In the genomic region with DNA sequence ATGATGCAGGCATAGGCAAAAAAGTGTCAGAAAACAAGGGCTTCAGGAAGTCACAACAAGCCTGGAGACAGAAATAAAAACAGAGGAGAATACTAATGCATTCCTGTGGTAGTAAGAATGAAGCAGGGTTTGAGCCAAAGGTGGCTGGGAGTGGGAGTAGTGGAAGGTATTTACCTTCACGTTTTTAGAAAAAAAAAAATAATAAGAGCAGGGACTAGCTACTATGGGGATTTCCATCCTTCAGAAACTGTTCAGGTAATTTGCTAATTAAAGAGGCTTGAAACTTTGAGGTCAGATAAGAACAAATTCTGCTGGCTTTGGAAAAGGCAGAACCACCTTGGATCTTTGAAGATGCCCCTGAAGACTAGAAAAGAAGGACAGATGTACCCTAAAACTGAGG, we compare ENCODE assay signal across 24 cellular contexts. TPM values are rescaled to one million over a fixed set of nuclear protein-coding genes. Genes with fewer than 3 reads are reported as not detected.
A peak's percentile ranks its signal among the peaks of the same experiment; 100 is the strongest.
DNase-seq lines count a peak whose midpoint lies in the region; ATAC-seq and TF ChIP-seq lines count a peak whose summit lies in the region.
"Had no signal": no experiment of that assay in that cellular context is flagged by ENCODE, and none has a peak within 500 bp of the region (broad histone marks: within the 10 kb centered on the region; RNA-seq: fewer than 3 reads in every experiment).

No MANE protein-coding gene starts in this region.

- no peaks in the 10 kb centered on the region for H3K9me3 Mint-ChIP-seq in activated T-helper 2 cell treated with anti-CD3 and anti-CD28 coated beads, Interferon-gamma antibody, Interleukin-2, Interleukin-4, amounts not matched to agents 10 μg/mL and 5 μg/mL and 100 μg/mL, durations not matched to agents 14 hours and 24 hours and 36 hours
- H3K9me3 Mint-ChIP-seq in mesothelial cell of epicardium = no peaks in the 10 kb centered on the region
- H3K9me3 Mint-ChIP-seq: activated naive CD4-positive, alpha-beta T cell treated with anti-CD3 and anti-CD28 coated beads, Interleukin-2, amount 50 U/mL, for 24 hours; activated T-cell treated with anti-CD3 and anti-CD28 coated beads, Interleukin-2, amount 50 U/mL, for 24 hours; brain; neural progenitor cell; WTC11 had no signal

- peak overlapping the region; percentile 69 for H3K27ac ChIP-seq in DOHH2 (ENCODE audit: low read depth, low read length)
- H3K27ac ChIP-seq in right atrium auricular region = no peak overlapping the region
- H3K27ac ChIP-seq: neural progenitor cell, upper lobe of right lung had no signal

- H3K4me1 ChIP-seq in DOHH2 (ENCODE audit: control insufficient read depth, low read length) (peaks cover 68% of the 10 kb centered on the region), Loucy (ENCODE audit: insufficient read depth, low read length, poor library complexity, severe bottlenecking) (peaks cover 42% of the 10 kb centered on the region), right atrium auricular region (no peaks in the 10 kb centered on the region)
- H3K4me1 ChIP-seq: upper lobe of right lung had no signal

- H3F3A ChIP-seq in DOHH2 (ENCODE audit: control insufficient read depth, insufficient read depth) (peaks cover 5% of the 10 kb centered on the region; the same call in 1 of the 2 replicates), Loucy (ENCODE audit: low read depth) (no peaks in the 10 kb centered on the region)

- H3K36me3 Mint-ChIP-seq in activated T-helper 2 cell treated with anti-CD3 and anti-CD28 coated beads, Interferon-gamma antibody, Interleukin-2, Interleukin-4, amounts not matched to agents 10 μg/mL and 5 μg/mL and 100 μg/mL, durations not matched to agents 14 hours and 24 hours and 36 hours (ENCODE audit: low read depth) = no peaks in the 10 kb centered on the region
- H3K36me3 Mint-ChIP-seq in mesothelial cell of epicardium = peaks cover 3% of the 10 kb centered on the region
- H3K36me3 Mint-ChIP-seq: activated naive CD4-positive, alpha-beta T cell treated with anti-CD3 and anti-CD28 coated beads, Interleukin-2, amount 50 U/mL, for 24 hours; brain; neural progenitor cell; WTC11 had no signal

- TF ChIP-seq CTCF in DOHH2 (IDR thresholded peaks at IDR 0.05; ENCODE audit: low read depth, low read length, poor library complexity, severe bottlenecking) = no peak
- TF ChIP-seq CTCF in Loucy (conservative IDR thresholded peaks at IDR 0.05; ENCODE audit: low read length) = no peak
- no peak for TF ChIP-seq CTCF in mesothelial cell of epicardium (IDR thresholded peaks at IDR 0.05; ENCODE audit: unreplicated experiment)
- no peak for TF ChIP-seq CTCF in right atrium auricular region (IDR thresholded peaks at IDR 0.05)

- intact Hi-C loops in activated T-helper 2 cell treated with anti-CD3 and anti-CD28 coated beads, Interferon-gamma antibody, Interleukin-2, Interleukin-4, amounts not matched to agents 10 μg/mL and 5 μg/mL and 100 μg/mL, durations not matched to agents 14 hours and 24 hours and 36 hours (cut with micrococcal nuclease) = no loop called here

- H3K27me3 Mint-ChIP-seq in activated T-helper 2 cell treated with anti-CD3 and anti-CD28 coated beads, Interferon-gamma antibody, Interleukin-2, Interleukin-4, amounts not matched to agents 10 μg/mL and 5 μg/mL and 100 μg/mL, durations not matched to agents 14 hours and 24 hours and 36 hours (ENCODE audit: low read depth) = peaks cover 2% of the 10 kb centered on the region
- no peaks in the 10 kb centered on the region for H3K27me3 Mint-ChIP-seq in mesothelial cell of epicardium (ENCODE audit: low read depth)

- H3K4me3 ChIP-seq in DOHH2 (ENCODE audit: low read length) (peak overlapping the region; percentile 68), Loucy (ENCODE audit: low read length, poor library complexity, severe bottlenecking) (no peak overlapping the region), right atrium auricular region (no peak overlapping the region)
- H3K4me3 ChIP-seq: neural progenitor cell, Peyer's patch, skin epidermis had no signal

- H2AFZ ChIP-seq in Loucy (ENCODE audit: low read length) = 0 out of 2 replicates have a peak overlapping the region, but pooled peaks have one; percentile 41
- H2AFZ ChIP-seq: neural progenitor cell had no signal

- H3K27me3 ChIP-seq in DOHH2 (ENCODE audit: control insufficient read depth, low read length) (no peaks in the 10 kb centered on the region), Loucy (ENCODE audit: insufficient read depth, low read length, poor library complexity, severe bottlenecking) (no peaks in the 10 kb centered on the region), right atrium auricular region (no peaks in the 10 kb centered on the region)
- H3K27me3 ChIP-seq: neural progenitor cell, Peyer's patch, upper lobe of right lung had no signal

- H3K9me3 ChIP-seq in DOHH2 (ENCODE audit: control insufficient read depth, insufficient read depth, low read length) = no peaks in the 10 kb centered on the region
- no peaks in the 10 kb centered on the region for H3K9me3 ChIP-seq in Loucy (ENCODE audit: insufficient read depth, low read depth, low read length)
- H3K9me3 ChIP-seq in right atrium auricular region = no peaks in the 10 kb centered on the region
- H3K9me3 ChIP-seq: Peyer's patch, upper lobe of right lung had no signal

- H3K9ac ChIP-seq in Loucy (ENCODE audit: low read depth, low read length, poor library complexity, severe bottlenecking) = peak overlapping the region; percentile 11
- H3K9ac ChIP-seq: neural progenitor cell had no signal

- H3K4me2 ChIP-seq in DOHH2 (ENCODE audit: low read length) (peak overlapping the region; percentile 81), Loucy (ENCODE audit: low read depth, low read length, poor library complexity, severe bottlenecking) (peak overlapping the region; percentile 36)
- H3K4me2 ChIP-seq: neural progenitor cell had no signal

- no peak for ATAC-seq in HG02938 (IDR thresholded peaks at IDR 0.05; ENCODE audit: unreplicated experiment)
- no peak for ATAC-seq in HG03378 (IDR thresholded peaks at IDR 0.05; ENCODE audit: unreplicated experiment)
- ATAC-seq in HG02623 (IDR thresholded peaks at IDR 0.05; ENCODE audit: unreplicated experiment) = no peak
- ATAC-seq: activated CD8-positive, alpha-beta T cell treated with anti-CD3 and anti-CD28 coated beads, Interleukin-2, amount 10 ng/mL, durations not matched to agents 7 days and 5 days; HCT116; upper lobe of right lung; WTC11 had no signal

- DNase-seq in activated T-helper 2 cell treated with anti-CD3 and anti-CD28 coated beads, Interferon-gamma antibody, Interleukin-2, Interleukin-4, amounts not matched to agents 10 μg/mL and 5 μg/mL and 100 μg/mL, durations not matched to agents 14 hours and 24 hours and 36 hours (ENCODE audit: low spot score) = no peak
- DNase-seq in mesothelial cell of epicardium (ENCODE audit: low spot score in 2 of 2, unreplicated experiment in 2 of 2) (no peak), right atrium auricular region (ENCODE audit: low spot score) (no peak)
- DNase-seq: activated CD8-positive, alpha-beta T cell treated with anti-CD3 and anti-CD28 coated beads, Interleukin-2, amount 10 ng/mL, durations not matched to agents 7 days and 5 days; activated T-cell treated with anti-CD3 and anti-CD28 coated beads, Interleukin-2, amount 50 U/mL, for 24 hours; DMS79 treated with DMSO at 0.1 percent for 48 hours; glutamatergic neuron; NCI-H1694; NCI-H2227 treated with DMSO at 0.1 percent for 48 hours; stimulated activated CD4-positive, alpha-beta T cell treated with anti-CD3 and anti-CD28 coated beads, Interleukin-2, amount 100 ng/mL, for 48 hours; upper lobe of right lung had no signal

- H4K20me1 ChIP-seq in DOHH2 (ENCODE audit: control insufficient read depth, insufficient read depth, low read depth, low read length) (no peaks in the 10 kb centered on the region), Loucy (ENCODE audit: insufficient read depth, low read length, poor library complexity, severe bottlenecking) (no peaks in the 10 kb centered on the region)

- H3K9me2 ChIP-seq in DOHH2 (replicated peaks; ENCODE audit: control insufficient read depth, low read length) (no peaks in the 10 kb centered on the region), Loucy (replicated peaks; ENCODE audit: low read depth, low read length) (no peaks in the 10 kb centered on the region)

- no peaks in the 10 kb centered on the region for H3K79me2 ChIP-seq in DOHH2 (ENCODE audit: control insufficient read depth, low read length)
- H3K79me2 ChIP-seq in Loucy (ENCODE audit: insufficient read depth, low read length) = no peaks in the 10 kb centered on the region

- H3K36me3 ChIP-seq in DOHH2 (ENCODE audit: control insufficient read depth, low read length) (no peaks in the 10 kb centered on the region; the same call in 1 of the 2 replicates), Loucy (ENCODE audit: insufficient read depth, low read length) (no peaks in the 10 kb centered on the region), right atrium auricular region (no peaks in the 10 kb centered on the region)
- H3K36me3 ChIP-seq: neural progenitor cell, Peyer's patch, upper lobe of right lung had no signal

- H3K4me3 Mint-ChIP-seq in activated T-helper 2 cell treated with anti-CD3 and anti-CD28 coated beads, Interferon-gamma antibody, Interleukin-2, Interleukin-4, amounts not matched to agents 10 μg/mL and 5 μg/mL and 100 μg/mL, durations not matched to agents 14 hours and 24 hours and 36 hours (ENCODE audit: low read depth) = no peak overlapping the region
- H3K4me3 Mint-ChIP-seq in mesothelial cell of epicardium = no peak overlapping the region
- H3K4me3 Mint-ChIP-seq: activated CD8-positive, alpha-beta T cell treated with anti-CD3 and anti-CD28 coated beads, Interleukin-2, amount 10 ng/mL, durations not matched to agents 7 days and 5 days; activated naive CD4-positive, alpha-beta T cell treated with anti-CD3 and anti-CD28 coated beads, Interleukin-2, amount 50 U/mL, for 24 hours; activated T-cell treated with anti-CD3 and anti-CD28 coated beads, Interleukin-2, amount 50 U/mL, for 24 hours; brain; neural progenitor cell; WTC11 had no signal

- peak overlapping the region; percentile 18 for H3K27ac Mint-ChIP-seq in activated T-helper 2 cell treated with anti-CD3 and anti-CD28 coated beads, Interferon-gamma antibody, Interleukin-2, Interleukin-4, amounts not matched to agents 10 μg/mL and 5 μg/mL and 100 μg/mL, durations not matched to agents 14 hours and 24 hours and 36 hours
- peak overlapping the region; percentile 4 for H3K27ac Mint-ChIP-seq in mesothelial cell of epicardium
- H3K27ac Mint-ChIP-seq: activated CD8-positive, alpha-beta T cell treated with anti-CD3 and anti-CD28 coated beads, Interleukin-2, amount 10 ng/mL, durations not matched to agents 7 days and 5 days; activated naive CD4-positive, alpha-beta T cell treated with anti-CD3 and anti-CD28 coated beads, Interleukin-2, amount 50 U/mL, for 24 hours; activated T-cell treated with anti-CD3 and anti-CD28 coated beads, Interleukin-2, amount 50 U/mL, for 24 hours; brain; neural progenitor cell; WTC11 had no signal

- H3K4me1 Mint-ChIP-seq in activated T-helper 2 cell treated with anti-CD3 and anti-CD28 coated beads, Interferon-gamma antibody, Interleukin-2, Interleukin-4, amounts not matched to agents 10 μg/mL and 5 μg/mL and 100 μg/mL, durations not matched to agents 14 hours and 24 hours and 36 hours (ENCODE audit: low read depth) = peaks cover 43% of the 10 kb centered on the region
- H3K4me1 Mint-ChIP-seq in mesothelial cell of epicardium = peaks cover 18% of the 10 kb centered on the region
- H3K4me1 Mint-ChIP-seq: activated naive CD4-positive, alpha-beta T cell treated with anti-CD3 and anti-CD28 coated beads, Interleukin-2, amount 50 U/mL, for 24 hours; brain had no signal

RNA-seq across cellular contexts. Expression of gene ILDR1, which starts 18.5 kb away (rescaled TPM):
- 0.21 and 0.28 TPM in 2 replicates for total RNA-seq in activated T-helper 2 cell treated with anti-CD3 and anti-CD28 coated beads, Interferon-gamma antibody, Interleukin-2, Interleukin-4, amounts not matched to agents 10 μg/mL and 5 μg/mL and 100 μg/mL, durations not matched to agents 14 hours and 24 hours and 36 hours
- total RNA-seq in mesothelial cell of epicardium (3.4 to 4.1 TPM (median 4.1 TPM) in 3 replicates), right atrium auricular region (not detected)
- total RNA-seq: SK-MEL-5 had no signal

RNA-seq across cellular contexts. Expression of gene CD86, which starts 51.6 kb away (rescaled TPM):
- 4.8 and 6.8 TPM in 2 replicates for total RNA-seq in activated T-helper 2 cell treated with anti-CD3 and anti-CD28 coated beads, Interferon-gamma antibody, Interleukin-2, Interleukin-4, amounts not matched to agents 10 μg/mL and 5 μg/mL and 100 μg/mL, durations not matched to agents 14 hours and 24 hours and 36 hours
- total RNA-seq in mesothelial cell of epicardium (0.33 to 0.47 TPM (median 0.34 TPM) in 3 replicates), right atrium auricular region (1 to 10 TPM; 1.9 to 5.1 TPM)
- total RNA-seq: SK-MEL-5 had no signal
